8 cellular contexts compared by ENCODE assay signal in the genomic region with DNA sequence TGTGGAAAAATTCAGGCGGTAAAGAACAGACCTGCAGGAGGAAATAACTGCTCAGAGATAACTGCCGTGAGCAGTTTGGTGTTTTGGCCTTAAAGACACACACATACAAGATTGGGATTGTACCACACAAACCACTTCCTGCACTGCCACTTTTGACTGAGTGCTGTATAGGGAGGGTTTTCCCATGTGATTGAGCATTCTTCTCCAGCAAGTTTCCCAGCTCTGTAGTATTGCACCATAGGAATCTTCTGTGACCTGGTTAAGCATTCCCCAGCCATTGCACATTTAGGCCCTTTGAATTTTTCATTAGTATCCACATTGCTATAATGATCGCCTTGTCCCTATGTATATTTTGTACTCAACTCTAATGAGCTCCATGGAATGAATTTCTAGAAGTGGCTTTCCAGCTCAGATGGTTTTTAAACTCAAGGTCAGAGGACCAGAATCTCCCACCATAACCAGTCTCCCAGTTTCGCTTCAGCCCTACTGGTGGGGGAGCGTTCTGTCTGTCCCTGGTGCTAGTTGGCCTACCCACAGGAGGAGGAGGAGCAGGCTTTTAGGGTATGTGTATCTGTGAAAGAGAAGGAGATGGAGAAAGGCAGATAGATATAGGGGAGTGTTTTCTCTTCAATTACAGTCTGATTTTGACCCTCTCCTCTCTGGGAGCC. TPM values are rescaled to one million over a fixed set of nuclear protein-coding genes. Genes with fewer than 3 reads are reported as not detected.
DNase-seq lines count a peak whose midpoint lies in the region; ATAC-seq and TF ChIP-seq lines count a peak whose summit lies in the region.

No MANE protein-coding gene starts in this region.

- CTCF ChIA-PET in OCI-LY7 (lab: Charles Lee; ENCODE audit: unreplicated experiment), result no interaction called here
- CTCF ChIA-PET in mammary epithelial cell (lab: Charles Lee; ENCODE audit: low non-redundant PET), result no interaction called here

- 43% methylated on average over 5 of the region's 5 CpGs for WGBS in mammary epithelial cell (ENCODE audit: low coverage, missing lambda C conversion rate)

- no peak overlapping the region for H3K4me3 Mint-ChIP-seq in nephron progenitor cell

- H3K27ac ChIP-seq in OCI-LY7 (ENCODE audit: low read depth, low read length, poor library complexity, severe bottlenecking) (no peak overlapping the region), mammary epithelial cell (ENCODE audit: insufficient read depth, low read depth, low read length) (peak overlapping the region; percentile 81), osteoblast (ENCODE audit: low read depth, low read length) (peak overlapping the region; percentile 93)

- H3K9me3 ChIP-seq in OCI-LY7 (ENCODE audit: low read length), result no peaks in the 10 kb centered on the region
- no peaks in the 10 kb centered on the region for H3K9me3 ChIP-seq in mammary epithelial cell (replicated peaks; ENCODE audit: insufficient read depth, low read length)
- H3K9me3 ChIP-seq in osteoblast (ENCODE audit: low read depth, low read length), result no peaks in the 10 kb centered on the region

- H3K36me3 ChIP-seq in OCI-LY7 (ENCODE audit: insufficient read depth, low read length) (no peaks in the 10 kb centered on the region), mammary epithelial cell (ENCODE audit: insufficient read depth, low read length) (peaks cover 5% of the 10 kb centered on the region), osteoblast (ENCODE audit: insufficient read depth, low read length) (no peaks in the 10 kb centered on the region)

- DNase-seq in AG09319 (ENCODE audit: extremely low read depth, low read depth) (peak; percentile 68), OCI-LY7 (ENCODE audit: low spot score) (peak; percentile 34), mammary epithelial cell (peak; percentile 97), osteoblast (ENCODE audit: insufficient read length, low spot score, missing footprints) (peak; percentile 96), NCI-H1694 (lab: John Stamatoyannopoulos, UW) (no peak), nephron progenitor cell (no peak)

- peak overlapping the region; percentile 71 for H2AFZ ChIP-seq in OCI-LY7 (ENCODE audit: low read length)
- H2AFZ ChIP-seq in mammary epithelial cell (ENCODE audit: low read depth, low read length), result no peak overlapping the region
- no peak overlapping the region for H2AFZ ChIP-seq in osteoblast (ENCODE audit: low read length)

- BruUV-seq in OCI-LY7 (replicated peaks; lab: Mats Ljungman, UMichigan) (no TSS peak), mammary epithelial cell (replicated peaks; lab: Mats Ljungman, UMichigan) (TSS peak; percentile 87)

- H3K4me3 ChIP-seq in OCI-LY7 (ENCODE audit: low read depth, low read length, poor library complexity, severe bottlenecking), result no peak overlapping the region
- no peak overlapping the region for H3K4me3 ChIP-seq in mammary epithelial cell (replicated peaks in 1 of 3; ENCODE audit: insufficient read depth in 1 of 3, low read depth in 2 of 3, low read length in 3 of 3)
- peak overlapping the region; percentile 14 for H3K4me3 ChIP-seq in osteoblast (ENCODE audit: insufficient read depth, low read length)

- H4K20me1 ChIP-seq in OCI-LY7 (ENCODE audit: insufficient read depth, low read length), result no peaks in the 10 kb centered on the region
- H4K20me1 ChIP-seq in mammary epithelial cell (ENCODE audit: insufficient read depth, low read length), result no peaks in the 10 kb centered on the region
- no peaks in the 10 kb centered on the region for H4K20me1 ChIP-seq in osteoblast (ENCODE audit: insufficient read depth, low read length)

- H3K4me2 ChIP-seq in OCI-LY7 (ENCODE audit: low read length) (peak overlapping the region; percentile 27), mammary epithelial cell (ENCODE audit: insufficient read depth, low read depth, low read length) (peak overlapping the region; percentile 55), osteoblast (ENCODE audit: insufficient read depth, low read length) (peak overlapping the region; percentile 64)

- no peak for TF ChIP-seq CTCF in AG09319 (IDR thresholded peaks at IDR 0.05; ENCODE audit: low read depth, low read length)
- TF ChIP-seq CTCF in OCI-LY7 (conservative IDR thresholded peaks at IDR 0.05; ENCODE audit: low read length), result no peak
- no peak for TF ChIP-seq CTCF in mammary epithelial cell (conservative IDR thresholded peaks at IDR 0.05 in 1 of 2, IDR thresholded peaks at IDR 0.05 in 1 of 2; ENCODE audit: extremely low read depth in 1 of 2, insufficient read depth in 1 of 2, low read depth in 1 of 2, low read length in 2 of 2)
- TF ChIP-seq CTCF in osteoblast (IDR thresholded peaks at IDR 0.05; ENCODE audit: extremely low read depth, low read depth, low read length), result no peak
- TF ChIP-seq CTCF in nephron progenitor cell (IDR thresholded peaks at IDR 0.05), result no peak

- no peaks in the 10 kb centered on the region for H3K9me3 Mint-ChIP-seq in nephron progenitor cell

- peaks cover 14% of the 10 kb centered on the region for H3K27me3 Mint-ChIP-seq in nephron progenitor cell (ENCODE audit: low read depth, poor library complexity)

- H3K4me1 ChIP-seq in OCI-LY7 (ENCODE audit: insufficient read depth, low read length, poor library complexity, severe bottlenecking) (peaks cover 10% of the 10 kb centered on the region), mammary epithelial cell (ENCODE audit: insufficient read depth, low read length) (peaks cover 64% of the 10 kb centered on the region), osteoblast (ENCODE audit: insufficient read depth, low read length) (peaks cover 64% of the 10 kb centered on the region)

- peaks cover 48% of the 10 kb centered on the region for H3K4me1 Mint-ChIP-seq in nephron progenitor cell

- dilution Hi-C loops in mammary epithelial cell (cut with HindIII; ENCODE audit: low sequenced_read_pairs), result no loop called here

- H3K27ac Mint-ChIP-seq in nephron progenitor cell, result no peak overlapping the region

- H3K9ac ChIP-seq in mammary epithelial cell (ENCODE audit: insufficient read depth, low read length), result peak overlapping the region; percentile 19

- in situ Hi-C loops in mammary epithelial cell (cut with MboI; ENCODE audit: low sequenced_read_pairs in 2 of 2), result no loop called here

- POLR2A ChIA-PET in OCI-LY7 (lab: Charles Lee), result interaction anchor here (1.5 kb wide), 1 partner anchor 9 kb away, joined by 4 read pairs; a partner anchor contains a TSS

- no peaks in the 10 kb centered on the region for H3K36me3 Mint-ChIP-seq in nephron progenitor cell (ENCODE audit: low read depth)

- peak; percentile 50 for ATAC-seq in GM21390 (IDR thresholded peaks at IDR 0.05; ENCODE audit: unreplicated experiment)
- ATAC-seq in GM21367 (IDR thresholded peaks at IDR 0.05; ENCODE audit: unreplicated experiment), result no peak

- H3K27me3 ChIP-seq in mammary epithelial cell (ENCODE audit: insufficient read depth, low read length) (no peaks in the 10 kb centered on the region), osteoblast (ENCODE audit: insufficient read depth, low read length) (no peaks in the 10 kb centered on the region)

- intact Hi-C loops in OCI-LY7 (cut with micrococcal nuclease; ENCODE audit: unreplicated experiment), result no loop called here
- intact Hi-C loops in mammary epithelial cell (cut with micrococcal nuclease), result no loop called here

- H3K9me2 ChIP-seq in OCI-LY7 (ENCODE audit: insufficient read depth, low read length), result no peaks in the 10 kb centered on the region

- H3K79me2 ChIP-seq in OCI-LY7 (ENCODE audit: insufficient read depth, low read depth, low read length) (no peaks in the 10 kb centered on the region), mammary epithelial cell (ENCODE audit: insufficient read depth, low read length) (peaks cover 91% of the 10 kb centered on the region), osteoblast (ENCODE audit: insufficient read depth, low read length) (peaks cover 34% of the 10 kb centered on the region)

RNA-seq across cellular contexts. Expression of a gene that starts 9.3 kb away (rescaled TPM):
- total RNA-seq in OCI-LY7 (2014; rRNA removed; shearing (Covaris generic)), result 1.2 and 1.8 TPM in 2 replicates
- total RNA-seq in OCI-LY7 (2022) (3.4 and 6.4 TPM in 2 replicates), mammary epithelial cell (100 to 1,000 TPM in 1 of 2 donors, 10 to 100 TPM in 1; 38.8 to 309 TPM), osteoblast (14.7 and 23.2 TPM in 2 replicates)
- 232 TPM for polyA plus RNA-seq in mammary epithelial cell
- 109 TPM for polyA minus RNA-seq in mammary epithelial cell

Comparison
In these comparisons a context has a peak if more than half of its experiments do, and no peak if none do; other contexts are left out.
1. DNase-seq: peak in AG09319 (single experiment), OCI-LY7 (single experiment), mammary epithelial cell (single experiment) and osteoblast (single experiment); none in NCI-H1694 (single experiment) and nephron progenitor cell (single experiment).
2. Peak in every context shown above with its lines, with median percentiles within 50 percentile points of each other: H3K4me2 ChIP-seq.